23 cellular contexts compared by ENCODE assay signal in the genomic region with DNA sequence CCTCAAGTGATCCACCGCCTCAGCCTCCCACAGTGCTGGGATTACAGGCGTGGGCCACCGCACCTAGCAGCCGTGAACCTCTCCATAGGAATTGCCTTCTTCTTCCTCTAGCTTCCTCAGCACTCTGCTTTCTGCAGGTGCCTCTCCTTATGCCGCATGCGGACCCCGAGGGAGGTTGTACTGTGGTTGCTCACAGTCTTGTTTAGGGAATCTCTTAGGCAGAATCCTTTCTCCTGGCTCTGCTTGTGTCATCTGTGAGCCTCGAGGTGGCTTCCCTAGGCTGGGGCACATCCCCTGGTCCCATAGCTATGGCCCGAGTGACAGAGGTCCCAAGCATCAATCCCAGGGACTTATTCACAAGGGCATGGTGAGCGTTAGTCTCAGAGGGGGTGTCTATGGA. TPM values are rescaled to one million over a fixed set of nuclear protein-coding genes. Genes with fewer than 3 reads are reported as not detected.
A peak's percentile ranks its signal among the peaks of the same experiment; 100 is the strongest.
DNase-seq lines count a peak whose midpoint lies in the region; ATAC-seq lines count a peak whose summit lies in the region.
"Had no signal": no experiment of that assay in that cellular context is flagged by ENCODE, and none has a peak within 500 bp of the region (broad histone marks: within the 10 kb centered on the region; RNA-seq: fewer than 3 reads in every experiment).

No MANE protein-coding gene starts in this region.

- CTCF ChIA-PET in activated CD8-positive, alpha-beta memory T cell treated with anti-CD3 and anti-CD28 coated beads, Interleukin-2, amount 10 ng/mL, durations not matched to agents 7 days and 5 days (lab: Charles Lee) = interaction anchor here (2.6 to 3.9 kb wide), 3 partner anchors 11 to 62 kb away, joined by 10 to 18 read pairs (median 18); a partner anchor contains a TSS

- H3K4me1 Mint-ChIP-seq in activated CD8-positive, alpha-beta memory T cell treated with anti-CD3 and anti-CD28 coated beads, Interleukin-2, amount 10 ng/mL, durations not matched to agents 7 days and 5 days = peaks cover 11% of the 10 kb centered on the region

- H3K9me3 Mint-ChIP-seq in activated CD8-positive, alpha-beta memory T cell treated with anti-CD3 and anti-CD28 coated beads, Interleukin-2, amount 10 ng/mL, durations not matched to agents 7 days and 5 days (ENCODE audit: low read depth) = no peaks in the 10 kb centered on the region
- H3K9me3 Mint-ChIP-seq: CD8-positive, alpha-beta memory T cell; H9; HFFc6 had no signal

- H3K4me3 Mint-ChIP-seq in activated CD8-positive, alpha-beta memory T cell treated with anti-CD3 and anti-CD28 coated beads, Interleukin-2, amount 10 ng/mL, durations not matched to agents 7 days and 5 days = no peak overlapping the region
- H3K4me3 Mint-ChIP-seq: CD8-positive, alpha-beta memory T cell; H9; HFFc6 had no signal

- no peaks in the 10 kb centered on the region for H3K36me3 Mint-ChIP-seq in activated CD8-positive, alpha-beta memory T cell treated with anti-CD3 and anti-CD28 coated beads, Interleukin-2, amount 10 ng/mL, durations not matched to agents 7 days and 5 days

- H3K27me3 Mint-ChIP-seq in activated CD8-positive, alpha-beta memory T cell treated with anti-CD3 and anti-CD28 coated beads, Interleukin-2, amount 10 ng/mL, durations not matched to agents 7 days and 5 days = peaks cover 2% of the 10 kb centered on the region

- no peak overlapping the region for H3K27ac Mint-ChIP-seq in activated CD8-positive, alpha-beta memory T cell treated with anti-CD3 and anti-CD28 coated beads, Interleukin-2, amount 10 ng/mL, durations not matched to agents 7 days and 5 days
- H3K27ac Mint-ChIP-seq: H9, HFFc6 had no signal

- no peak for ATAC-seq in activated CD8-positive, alpha-beta memory T cell treated with anti-CD3 and anti-CD28 coated beads, Interleukin-2, amount 10 ng/mL, durations not matched to agents 7 days and 5 days
- ATAC-seq in GM21723 (IDR thresholded peaks at IDR 0.05; ENCODE audit: unreplicated experiment) = no peak
- ATAC-seq: PC-3 had no signal

- peak; percentile 43 for DNase-seq in activated CD8-positive, alpha-beta memory T cell treated with anti-CD3 and anti-CD28 coated beads for 24 hours
- DNase-seq in activated CD8-positive, alpha-beta memory T cell treated with anti-CD3 and anti-CD28 coated beads, Interleukin-2, amount 50 U/mL, for 4 hours = no peak
- peak; percentile 34 for DNase-seq in activated CD8-positive, alpha-beta memory T cell treated with anti-CD3 and anti-CD28 coated beads, Interleukin-2, amount 10 ng/mL, durations not matched to agents 7 days and 5 days
- DNase-seq in islet precursor cell (peak; percentile 34), ureter (ENCODE audit: low spot score) (peak; percentile 22), amniotic stem cell (lab: John Stamatoyannopoulos, UW) (no peak), A172 (ENCODE audit: low spot score) (no peak)
- DNase-seq: C1 segment of cervical spinal cord; Calu3; CD8-positive, alpha-beta memory T cell; EL; GF-D8; H9; HFFc6; MG63; NCI-H1417; NCI-H1694 treated with DMSO at 0.1 percent for 48 hours; NCI-H2107; NCI-H446 treated with DMSO at 0.1 percent for 48 hours; NCI-H526 treated with DMSO at 0.1 percent for 48 hours; PC-3 had no signal

RNA-seq across cellular contexts. Expression of a gene that starts 33.2 kb away (rescaled TPM):
- 10 to 100 TPM in 1 of 2 experiments, 1 to 10 TPM in 1; 9.9 to 13.1 TPM for total RNA-seq in activated CD8-positive, alpha-beta memory T cell treated with anti-CD3 and anti-CD28 coated beads, Interleukin-2, amount 10 ng/mL, durations not matched to agents 7 days and 5 days
- 13.6 TPM for total RNA-seq in ureter
- not detected in 2 replicates for total RNA-seq in A172 (2014; rRNA removed; shearing (Covaris generic))
- total RNA-seq: Calu3, H9, HFFc6, LHCN-M2, PC-3 had no signal

RNA-seq across cellular contexts. Expression of a gene that starts 38.1 kb away (rescaled TPM):
- 1 to 10 TPM; 7.5 to 8.4 TPM for total RNA-seq in activated CD8-positive, alpha-beta memory T cell treated with anti-CD3 and anti-CD28 coated beads, Interleukin-2, amount 10 ng/mL, durations not matched to agents 7 days and 5 days
- total RNA-seq in ureter = 3.6 TPM
- total RNA-seq in A172 (2014; rRNA removed; shearing (Covaris generic)) = 5.7 and 11.1 TPM in 2 replicates

RNA-seq across cellular contexts. Expression of a gene that starts 48.6 kb away (rescaled TPM):
- total RNA-seq in activated CD8-positive, alpha-beta memory T cell treated with anti-CD3 and anti-CD28 coated beads, Interleukin-2, amount 10 ng/mL, durations not matched to agents 7 days and 5 days = 10 to 100 TPM; 51.4 to 55.5 TPM
- total RNA-seq in ureter = 117 TPM
- total RNA-seq in A172 (2014; rRNA removed; shearing (Covaris generic)) = 237 and 258 TPM in 2 replicates

Comparison
In these comparisons a context has a peak if more than half of its experiments do, and no peak if none do; other contexts are left out.
1. DNase-seq: peak in activated CD8-positive, alpha-beta memory T cell treated with anti-CD3 and anti-CD28 coated beads for 24 hours (single experiment), activated CD8-positive, alpha-beta memory T cell treated with anti-CD3 and anti-CD28 coated beads, Interleukin-2, amount 10 ng/mL, durations not matched to agents 7 days and 5 days (single experiment), islet precursor cell (single experiment) and ureter (single experiment); none in activated CD8-positive, alpha-beta memory T cell treated with anti-CD3 and anti-CD28 coated beads, Interleukin-2, amount 50 U/mL, for 4 hours (single experiment), amniotic stem cell (single experiment) and A172 (single experiment).
2. RNA of a gene that starts 33.2 kb away (total RNA-seq): 13.6 TPM in ureter (single experiment) and 9.9 to 13.1 TPM in activated CD8-positive, alpha-beta memory T cell treated with anti-CD3 and anti-CD28 coated beads, Interleukin-2, amount 10 ng/mL, durations not matched to agents 7 days and 5 days; not detected in A172; every median in the first group is over 10 times any median in the second.